In genomic region chr2:36478332-36478738, GRCh38 we compare ENCODE assay signal across 9 cellular contexts.
A peak's percentile ranks its signal among the peaks of the same experiment; 100 is the strongest.
DNase-seq lines count a peak whose midpoint lies in the region; ATAC-seq and TF ChIP-seq lines count a peak whose summit lies in the region.
"Had no signal": no experiment of that assay in that cellular context is flagged by ENCODE, and none has a peak within 500 bp of the region (broad histone marks: within the 10 kb centered on the region; RNA-seq: fewer than 3 reads in every experiment).

No MANE protein-coding gene starts in this region.

- H3K9me3 ChIP-seq in breast epithelium (peaks cover 7 to 20% of the 10 kb centered on the region in 2 donors), upper lobe of right lung (peaks cover 12% of the 10 kb centered on the region)

- no peak overlapping the region for H3K27ac Mint-ChIP-seq in type B pancreatic cell

- peaks cover 58% of the 10 kb centered on the region for H3K36me3 Mint-ChIP-seq in type B pancreatic cell

- intact Hi-C loops in breast epithelium (cut with DNase I; ENCODE audit: low total_unique reads) (no loop called here), upper lobe of right lung (cut with DNase I) (no loop called here)

- peaks cover 10% of the 10 kb centered on the region for H3K9me3 Mint-ChIP-seq in type B pancreatic cell

- no peak for ATAC-seq in upper lobe of right lung
- ATAC-seq in GM18907 (IDR thresholded peaks at IDR 0.05; ENCODE audit: unreplicated experiment) = no peak

- no peaks in the 10 kb centered on the region for H3K27me3 ChIP-seq in breast epithelium
- no peaks in the 10 kb centered on the region for H3K27me3 ChIP-seq in layer of hippocampus (ENCODE audit: control insufficient read depth, insufficient read depth, low read length)
- H3K27me3 ChIP-seq in upper lobe of right lung = no peaks in the 10 kb centered on the region
- H3K27me3 ChIP-seq: suprapubic skin had no signal

- H3K4me3 ChIP-seq in breast epithelium (no peak overlapping the region), upper lobe of right lung (no peak overlapping the region)
- H3K4me3 ChIP-seq: suprapubic skin had no signal

- no peak overlapping the region for H3K4me3 Mint-ChIP-seq in type B pancreatic cell

- TF ChIP-seq CTCF in breast epithelium (IDR thresholded peaks at IDR 0.05) (no peak), upper lobe of right lung (IDR thresholded peaks at IDR 0.05) (no peak), type B pancreatic cell (conservative IDR thresholded peaks at IDR 0.05) (no peak)

- no peak for TF ChIP-seq POLR2A in breast epithelium (IDR thresholded peaks at IDR 0.05)

- no peaks in the 10 kb centered on the region for H3K27me3 Mint-ChIP-seq in type B pancreatic cell

- H3K4me1 ChIP-seq in breast epithelium = peaks cover 0 to 10% of the 10 kb centered on the region in 2 donors
- peaks cover 25% of the 10 kb centered on the region for H3K4me1 ChIP-seq in upper lobe of right lung
- H3K4me1 ChIP-seq: suprapubic skin had no signal

- DNase-seq in KBM-7 (peak; percentile 60), breast epithelium (ENCODE audit: low spot score in 2 of 2) (peak in 1 of 2 donors; percentile 45), upper lobe of right lung (no peak), type B pancreatic cell (ENCODE audit: extremely low spot score, unreplicated experiment) (no peak)
- DNase-seq in stimulated activated CD4-positive, alpha-beta T cell treated with anti-CD3 and anti-CD28 coated beads, Interleukin-1b, Interleukin-23, amount 100 ng/mL, for 48 hours = no peak
- DNase-seq: activated CD4-positive, alpha-beta T cell treated with anti-CD3 and anti-CD28 coated beads for 1 hour had no signal

- peaks cover 6% of the 10 kb centered on the region for H3K4me1 Mint-ChIP-seq in type B pancreatic cell (ENCODE audit: unreplicated experiment)

- in situ Hi-C loops in KBM-7 (cut with MboI; ENCODE audit: low pct_unique_long_range_greater_than_20kb, low sequenced_read_pairs) = no loop called here

- peak overlapping the region; percentile 53 to 70 for H3K27ac ChIP-seq in breast epithelium
- peak overlapping the region; percentile 27 for H3K27ac ChIP-seq in layer of hippocampus (ENCODE audit: low read depth, low read length)
- peak overlapping the region; percentile 2 for H3K27ac ChIP-seq in upper lobe of right lung
- H3K27ac ChIP-seq: suprapubic skin had no signal

- H3K36me3 ChIP-seq in breast epithelium (peaks cover 11% of the 10 kb centered on the region), upper lobe of right lung (peaks cover 57% of the 10 kb centered on the region)

Comparison
In these comparisons a context has a peak if more than half of its experiments do, and no peak if none do; other contexts are left out.
1. H3K27ac ChIP-seq: peak in every context shown above with its lines; median percentile 62 in breast epithelium; 27 in layer of hippocampus; 2 in upper lobe of right lung.